1 cellular context compared by ENCODE assay signal in the genomic region with DNA sequence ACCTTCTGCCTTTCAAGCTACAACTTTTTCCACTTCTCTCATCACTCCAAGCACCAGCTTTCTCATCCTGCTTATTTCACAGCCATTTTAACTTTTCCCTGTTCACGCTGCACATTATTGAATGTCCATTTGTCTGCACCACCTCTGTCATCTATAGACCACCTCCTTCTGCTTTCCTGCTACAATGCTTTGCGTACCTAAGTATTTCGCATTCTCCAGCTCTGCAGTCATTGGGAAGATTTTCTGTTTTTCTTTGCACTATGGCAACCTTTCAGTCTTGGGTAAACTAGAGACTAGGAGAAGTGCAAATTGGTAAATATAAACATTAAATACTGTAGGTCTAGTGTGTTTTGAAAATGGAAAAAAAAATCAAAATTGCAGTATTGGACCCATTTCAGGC.
TF ChIP-seq lines count a peak whose summit lies in the region.

No MANE protein-coding gene starts in this region.

TF ChIP-seq in H1, 55 proteins besides CTCF, POLR2A, EP300 and RAD21:
- TF ChIP-seq CHD2 (IDR thresholded peaks at IDR 0.05; ENCODE audit: low read length) (no peak), SUZ12 (IDR thresholded peaks at IDR 0.05; ENCODE audit: low read length) (no peak)
